Comparison of ENCODE assay signal across 29 cellular contexts in genomic region chr2:39194686-39195085, GRCh38. TPM values are rescaled to one million over a fixed set of nuclear protein-coding genes. Genes with fewer than 3 reads are reported as not detected.
"Had no signal": no experiment of that assay in that cellular context is flagged by ENCODE, and none has a peak within 500 bp of the region (broad histone marks: within the 10 kb centered on the region; RNA-seq: fewer than 3 reads in every experiment).

No MANE protein-coding gene starts in this region.

- H3K27ac ChIP-seq: neural progenitor cell, ovary, parathyroid adenoma, psoas muscle, skin epidermis, spleen, suprapubic skin, testis, tibial artery, transverse colon, upper lobe of right lung, uterus had no signal

- H3K4me2 ChIP-seq: neural progenitor cell, smooth muscle cell had no signal

- ATAC-seq: natural killer cell; psoas muscle; right cardiac atrium; sciatic nerve; stimulated activated memory B cell treated with anti-CD40 and anti-IgM and Interleukin-4, amounts not matched to agents 10 μg/mL and 1 μg/mL and 100 μg/mL, for 72 hours; stimulated activated naive CD8-positive, alpha-beta T cell treated with anti-CD3 and anti-CD28 coated beads, Interleukin-15, amount 100 ng/mL, for 72 hours; stimulated activated naive CD8-positive, alpha-beta T cell treated with anti-CD3 and anti-CD28 coated beads, Interleukin-15, Interleukin-2, amounts not matched to agents 100 U/mL and 50 U/mL, for 24 hours; upper lobe of right lung had no signal

- DNase-seq: natural killer cell; occipital lobe; ovary; posterior cingulate gyrus; psoas muscle; right cardiac atrium; spleen; stimulated activated CD4-positive, alpha-beta T cell treated with anti-CD3 and anti-CD28 coated beads, Interleukin-12 subunit alpha, Interleukin-12 subunit beta, amount 100 ng/mL, for 4 hours; stimulated activated CD4-positive, alpha-beta T cell treated with anti-CD3 and anti-CD28 coated beads, Interleukin-1b, Interleukin-23, amount 100 ng/mL, for 48 hours; stimulated activated CD4-positive, alpha-beta T cell treated with anti-CD3 and anti-CD28 coated beads, Interleukin-4, amount 100 ng/mL, for 1 hour; stimulated activated CD4-positive, alpha-beta T cell treated with anti-CD3 and anti-CD28 coated beads, Interleukin-4, amount 100 ng/mL, for 4 hours; stimulated activated CD8-positive, alpha-beta memory T cell treated with anti-CD3 and anti-CD28 coated beads, Interleukin-4, amount 100 ng/mL, for 48 hours; stimulated activated naive CD4-positive, alpha-beta T cell; stimulated activated naive CD8-positive, alpha-beta T cell treated with anti-CD3 and anti-CD28 coated beads, Interleukin-15, amount 100 ng/mL, for 72 hours; stimulated activated naive CD8-positive, alpha-beta T cell treated with anti-CD3 and anti-CD28 coated beads, Interleukin-15, Interleukin-2, amounts not matched to agents 100 U/mL and 50 U/mL, for 24 hours; substantia nigra; testis; tibial artery; transverse colon; upper lobe of right lung; uterus had no signal

- H3K27me3 ChIP-seq: neural progenitor cell, ovary, spleen, suprapubic skin, testis, tibial artery, transverse colon, upper lobe of right lung, uterus had no signal

- H3K36me3 ChIP-seq: neural progenitor cell, ovary, spleen, suprapubic skin, tibial artery, transverse colon, upper lobe of right lung, uterus had no signal

- H2AFZ ChIP-seq: neural progenitor cell, parathyroid adenoma had no signal

- H3K79me2 ChIP-seq: parathyroid adenoma had no signal

- H3K9ac ChIP-seq: neural progenitor cell, parathyroid adenoma had no signal

- H3K4me3 ChIP-seq: neural progenitor cell, ovary, psoas muscle, skin epidermis, smooth muscle cell, spleen, suprapubic skin, testis, tibial artery, transverse colon, upper lobe of right lung, uterus had no signal

- H3K4me1 ChIP-seq: neural progenitor cell, psoas muscle, spleen, suprapubic skin, testis, tibial artery, transverse colon, upper lobe of right lung, uterus had no signal

- H3K9me3 ChIP-seq: ovary, psoas muscle, suprapubic skin, testis, transverse colon, upper lobe of right lung, uterus had no signal

RNA-seq across cellular contexts. Expression of gene CDKL4, which starts 49.1 kb away (rescaled TPM):
- total RNA-seq: natural killer cell had no signal
- polyA plus RNA-seq: neural cell had no signal
